ENCODE assay signal across 19 cellular contexts in genomic region chr3:169556349-169556870, GRCh38.
"Had no signal": no experiment of that assay in that cellular context is flagged by ENCODE, and none has a peak within 500 bp of the region (broad histone marks: within the 10 kb centered on the region; RNA-seq: fewer than 3 reads in every experiment).

No MANE protein-coding gene starts in this region.

- ATAC-seq: gastroesophageal sphincter; natural killer cell; stimulated activated effector memory CD8-positive, alpha-beta T cell treated with anti-CD3 and anti-CD28 coated beads, Interleukin-12 subunit alpha, Interleukin-12 subunit beta, amount 100 ng/mL, for 72 hours; stimulated activated naive CD8-positive, alpha-beta T cell treated with anti-CD3 and anti-CD28 coated beads, Interleukin-15, Interleukin-2, amounts not matched to agents 100 U/mL and 50 U/mL, for 24 hours had no signal

- H3K9me3 ChIP-seq: colonic mucosa, esophagus squamous epithelium, gastroesophageal sphincter, pancreas, tibial nerve had no signal

- H3K27me3 ChIP-seq: colonic mucosa, esophagus squamous epithelium, gastroesophageal sphincter, hepatocyte, neural progenitor cell, pancreas, tibial nerve had no signal

- H3K36me3 ChIP-seq: colonic mucosa, esophagus squamous epithelium, gastroesophageal sphincter, neural progenitor cell, pancreas, tibial nerve had no signal

- H3K4me2 ChIP-seq: hepatocyte, neural progenitor cell, smooth muscle cell had no signal

- H3K27ac ChIP-seq: colonic mucosa, gastroesophageal sphincter, hepatocyte, neural progenitor cell, pancreas, tibial nerve had no signal

- H3K9ac ChIP-seq: neural progenitor cell had no signal

- H3K79me2 ChIP-seq: hepatocyte had no signal

- H3K4me1 ChIP-seq: colonic mucosa had no signal

- H3K4me3 ChIP-seq: colonic mucosa, esophagus squamous epithelium, gastroesophageal sphincter, hepatocyte, neural progenitor cell, pancreas, smooth muscle cell, tibial nerve had no signal

- DNase-seq: colonic mucosa; dermis blood vessel endothelial cell; esophagus squamous epithelium; foreskin fibroblast; head of caudate nucleus; kidney glomerular epithelial cell; mesendoderm; natural killer cell; occipital lobe; pancreas; stimulated activated CD4-positive, alpha-beta T cell treated with anti-CD3 and anti-CD28 coated beads, Interleukin-2, amount 100 ng/mL, for 48 hours; stimulated activated CD8-positive, alpha-beta memory T cell treated with anti-CD3 and anti-CD28 coated beads, Interleukin-4, amount 100 ng/mL, for 48 hours; stimulated activated naive CD8-positive, alpha-beta T cell treated with anti-CD3 and anti-CD28 coated beads, Interleukin-15, Interleukin-2, amounts not matched to agents 100 U/mL and 50 U/mL, for 24 hours had no signal

- H2AFZ ChIP-seq: hepatocyte, neural progenitor cell had no signal
